In the genomic region with DNA sequence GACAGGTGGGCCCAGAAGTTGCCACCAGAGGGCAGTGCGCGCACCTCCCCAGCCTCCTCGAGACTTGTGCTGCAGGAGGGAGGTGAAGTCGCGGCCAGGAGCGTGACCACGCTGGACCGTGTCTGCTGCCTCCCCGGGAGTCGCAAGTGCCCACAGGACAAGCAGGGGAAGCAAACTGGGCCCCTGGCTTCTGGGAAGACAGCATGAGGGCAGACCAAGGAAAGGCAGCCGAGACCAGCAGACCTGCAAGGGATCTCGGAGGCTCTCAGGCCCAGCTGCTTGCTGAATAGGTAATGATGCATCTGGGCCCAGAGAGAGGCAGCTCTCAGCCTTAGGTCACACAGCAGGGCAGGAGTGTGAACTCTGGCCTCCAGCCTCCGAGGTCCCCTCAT, we compare ENCODE assay signal across 8 cellular contexts. TPM values are rescaled to one million over a fixed set of nuclear protein-coding genes. Genes with fewer than 3 reads are reported as not detected.
DNase-seq lines count a peak whose midpoint lies in the region; ATAC-seq and TF ChIP-seq lines count a peak whose summit lies in the region.

No MANE protein-coding gene starts in this region.

- peak overlapping the region in 8 of 59 donors; percentile 21 to 75 (median 50) for H3K27ac ChIP-seq in dorsolateral prefrontal cortex

- no peak for TF ChIP-seq POLR2A in GM18505 (IDR thresholded peaks at IDR 0.05; ENCODE audit: borderline replicate concordance, extremely low read depth, insufficient read depth, insufficient read length)

- TF ChIP-seq CTCF in dorsolateral prefrontal cortex (IDR thresholded peaks at IDR 0.05 in 54 of 56, conservative IDR thresholded peaks at IDR 0.05 in 2 of 56; ENCODE audit: low read depth in 1 of 56, partially characterized antibody in 56 of 56) = peak; percentile 79 to 96 (median 90)

- H3K27me3 ChIP-seq in dorsolateral prefrontal cortex = no peaks in the 10 kb centered on the region

- intact Hi-C loops in dorsolateral prefrontal cortex (cut with DNase I) = loop anchor here (1.0 kb wide), 1 partner anchor 33 kb away; no protein-coding TSS in a partner anchor

- ATAC-seq in GM18505 (IDR thresholded peaks at IDR 0.05; ENCODE audit: unreplicated experiment) = no peak

- DNase-seq in NCI-H748 (lab: John Stamatoyannopoulos, UW; ENCODE audit: unreplicated experiment) (peak; percentile 44), NCI-H748 treated with DMSO at 0.1 percent for 48 hours (lab: John Stamatoyannopoulos, UW) (no peak), NCI-H2227 treated with DMSO at 0.1 percent for 48 hours (lab: John Stamatoyannopoulos, UW) (peak; percentile 48), dorsolateral prefrontal cortex (peak; percentile 75 to 88 (median 85)), medulla oblongata (ENCODE audit: extremely low spot score) (peak; percentile 80)
- peak; percentile 92 to 93 for DNase-seq in activated CD4-positive, alpha-beta T cell treated with anti-CD3 and anti-CD28 coated beads, Interleukin-2, amount 50 U/mL, for 48 hours
- peak; percentile 75 for DNase-seq in stimulated activated CD8-positive, alpha-beta memory T cell treated with anti-CD3 and anti-CD28 coated beads, Interleukin-12 subunit alpha, Interleukin-12 subunit beta, amount 100 ng/mL, for 1 hour (ENCODE audit: low read depth)

- H3K4me3 ChIP-seq in dorsolateral prefrontal cortex = peak overlapping the region in 54 of 59 donors; percentile 8 to 60 (median 40)

RNA-seq across cellular contexts. Expression of gene IL2RB, which starts 17.0 kb away (rescaled TPM):
- 1 to 10 TPM in 7 of 120 experiments, under 1 TPM in 58, not detected in 55; 0.10 to 1.6 (median 0.37) TPM for total RNA-seq in dorsolateral prefrontal cortex

RNA-seq across cellular contexts. Expression of gene C1QTNF6, which starts 21.4 kb away (rescaled TPM):
- total RNA-seq in dorsolateral prefrontal cortex = 10 to 100 TPM in 15 of 120 experiments, 1 to 10 TPM in 105; 2.4 to 17.3 (median 5.8) TPM

RNA-seq across cellular contexts. Expression of gene SSTR3, which starts 45.6 kb away (rescaled TPM):
- total RNA-seq in dorsolateral prefrontal cortex = 10 to 100 TPM in 104 of 120 experiments, 1 to 10 TPM in 16; 2.8 to 26.3 (median 13.6) TPM

RNA-seq across cellular contexts. Expression of gene TMPRSS6, which starts 57.2 kb away (rescaled TPM):
- not detected for total RNA-seq in dorsolateral prefrontal cortex
